In genomic region chr12:23049180-23049579, GRCh38 we compare ENCODE assay signal across 11 cellular contexts.
DNase-seq lines count a peak whose midpoint lies in the region; ATAC-seq, FAIRE-seq and TF ChIP-seq lines count a peak whose summit lies in the region.
"Had no signal": no experiment of that assay in that cellular context is flagged by ENCODE, and none has a peak within 500 bp of the region (broad histone marks: within the 10 kb centered on the region; RNA-seq: fewer than 3 reads in every experiment).

No MANE protein-coding gene starts in this region.

- no peak overlapping the region for H3K4me3 ChIP-seq in K562
- H3K4me3 ChIP-seq: tibial artery had no signal

- DNase-seq in K562 (ENCODE audit: extremely low read depth in 1 of 4, low spot score in 3 of 4), result no peak
- DNase-seq in pons (ENCODE audit: low spot score), result no peak
- no peak for DNase-seq in activated CD4-positive, alpha-beta T cell treated with anti-CD3 and anti-CD28 coated beads for 36 hours
- no peak for DNase-seq in medulla oblongata (ENCODE audit: extremely low spot score)
- no peak for DNase-seq in activated T-helper 2 cell treated with anti-CD3 and anti-CD28 coated beads, Interferon-gamma antibody, Interleukin-2, Interleukin-4, amounts not matched to agents 10 μg/mL and 5 μg/mL and 100 μg/mL, durations not matched to agents 14 hours and 24 hours and 36 hours (ENCODE audit: low spot score)
- DNase-seq: tibial artery had no signal

- H2AFZ ChIP-seq in K562 (ENCODE audit: low read depth, low read length), result no peak overlapping the region

- ATAC-seq in GM18498 (IDR thresholded peaks at IDR 0.05; ENCODE audit: unreplicated experiment) (peak; percentile 71), GM21515 (IDR thresholded peaks at IDR 0.05; ENCODE audit: unreplicated experiment) (peak; percentile 69), HG03565 (IDR thresholded peaks at IDR 0.05; ENCODE audit: unreplicated experiment) (peak; percentile 91), K562 (no peak)
- no peak for ATAC-seq in activated CD4-positive, alpha-beta T cell treated with anti-CD3 and anti-CD28 coated beads for 36 hours

- no peaks in the 10 kb centered on the region for H3K36me3 ChIP-seq in K562 (ENCODE audit: control insufficient read depth, insufficient read depth, low read length)
- H3K36me3 ChIP-seq: tibial artery had no signal

- no peaks in the 10 kb centered on the region for H3K36me3 Mint-ChIP-seq in activated CD4-positive, alpha-beta T cell treated with anti-CD3 and anti-CD28 coated beads for 36 hours (ENCODE audit: low read depth)
- H3K36me3 Mint-ChIP-seq in activated T-helper 2 cell treated with anti-CD3 and anti-CD28 coated beads, Interferon-gamma antibody, Interleukin-2, Interleukin-4, amounts not matched to agents 10 μg/mL and 5 μg/mL and 100 μg/mL, durations not matched to agents 14 hours and 24 hours and 36 hours (ENCODE audit: low read depth), result no peaks in the 10 kb centered on the region
- H3K36me3 Mint-ChIP-seq: brain, IgD-negative memory B cell had no signal

- intact Hi-C loops in K562 (cut with micrococcal nuclease), result no loop called here
- intact Hi-C loops in activated CD4-positive, alpha-beta T cell treated with anti-CD3 and anti-CD28 coated beads for 36 hours (cut with DNase I, micrococcal nuclease), result no loop called here
- intact Hi-C loops in activated T-helper 2 cell treated with anti-CD3 and anti-CD28 coated beads, Interferon-gamma antibody, Interleukin-2, Interleukin-4, amounts not matched to agents 10 μg/mL and 5 μg/mL and 100 μg/mL, durations not matched to agents 14 hours and 24 hours and 36 hours (cut with micrococcal nuclease), result no loop called here

- no peaks in the 10 kb centered on the region for H3K4me1 Mint-ChIP-seq in activated CD4-positive, alpha-beta T cell treated with anti-CD3 and anti-CD28 coated beads for 36 hours
- peaks cover 4% of the 10 kb centered on the region for H3K4me1 Mint-ChIP-seq in activated T-helper 2 cell treated with anti-CD3 and anti-CD28 coated beads, Interferon-gamma antibody, Interleukin-2, Interleukin-4, amounts not matched to agents 10 μg/mL and 5 μg/mL and 100 μg/mL, durations not matched to agents 14 hours and 24 hours and 36 hours (ENCODE audit: low read depth)
- H3K4me1 Mint-ChIP-seq: brain had no signal

- CTCF ChIA-PET in K562 (lab: Yijun Ruan, JAX; ENCODE audit: low intra/inter-chr PET ratio), result no interaction called here
- CTCF ChIA-PET in activated CD4-positive, alpha-beta T cell treated with anti-CD3 and anti-CD28 coated beads for 36 hours (lab: Charles Lee), result no interaction called here

- TF ChIP-seq RAD21 in K562 (CRISPR knock-in tag; conservative IDR thresholded peaks at IDR 0.05 in 1 of 2, IDR thresholded peaks at IDR 0.05 in 1 of 2), result no peak

- WGBS in K562 (ENCODE audit: insufficient coverage, low coverage, missing lambda C conversion rate), result 29% methylated on average over 1 of the region's 1 CpG

- no peaks in the 10 kb centered on the region for H3K79me2 ChIP-seq in K562 (ENCODE audit: control insufficient read depth, insufficient read depth, low read length)

- no TSS peak for BruUV-seq in K562 (replicated peaks; lab: Mats Ljungman, UMichigan)

- no peak overlapping the region for H3K4me2 ChIP-seq in K562 (ENCODE audit: insufficient read depth, low read length)

- no peaks in the 10 kb centered on the region for H3K27me3 Mint-ChIP-seq in activated CD4-positive, alpha-beta T cell treated with anti-CD3 and anti-CD28 coated beads for 36 hours
- no peaks in the 10 kb centered on the region for H3K27me3 Mint-ChIP-seq in activated T-helper 2 cell treated with anti-CD3 and anti-CD28 coated beads, Interferon-gamma antibody, Interleukin-2, Interleukin-4, amounts not matched to agents 10 μg/mL and 5 μg/mL and 100 μg/mL, durations not matched to agents 14 hours and 24 hours and 36 hours (ENCODE audit: low read depth)
- H3K27me3 Mint-ChIP-seq: brain, IgD-negative memory B cell had no signal

- no peaks in the 10 kb centered on the region for H4K20me1 ChIP-seq in K562 (replicated peaks; ENCODE audit: control insufficient read depth, insufficient read depth, low read length)

- in situ Hi-C loops in K562 (cut with MboI), result no loop called here

- no peak overlapping the region for H3K4me3 Mint-ChIP-seq in activated CD4-positive, alpha-beta T cell treated with anti-CD3 and anti-CD28 coated beads for 36 hours
- H3K4me3 Mint-ChIP-seq in activated T-helper 2 cell treated with anti-CD3 and anti-CD28 coated beads, Interferon-gamma antibody, Interleukin-2, Interleukin-4, amounts not matched to agents 10 μg/mL and 5 μg/mL and 100 μg/mL, durations not matched to agents 14 hours and 24 hours and 36 hours (ENCODE audit: low read depth), result no peak overlapping the region
- H3K4me3 Mint-ChIP-seq: brain, IgD-negative memory B cell had no signal

- no peak for TF ChIP-seq POLR2A in K562 (conservative IDR thresholded peaks at IDR 0.05)

- FAIRE-seq in K562 (lab: Jason Lieb, UNC), result no peak

- no peaks in the 10 kb centered on the region for H3K27me3 ChIP-seq in K562 (ENCODE audit: control insufficient read depth in 2 of 2, insufficient read depth in 2 of 2, low read length in 2 of 2)
- H3K27me3 ChIP-seq: tibial artery had no signal

- no peaks in the 10 kb centered on the region for H3K4me1 ChIP-seq in K562 (replicated peaks in 1 of 2; ENCODE audit: control insufficient read depth in 2 of 2, insufficient read depth in 2 of 2, low read length in 2 of 2)
- H3K4me1 ChIP-seq: tibial artery had no signal

- no peak overlapping the region for H3K27ac ChIP-seq in K562 (ENCODE audit: extremely low read depth, low read depth, low read length)
- H3K27ac ChIP-seq: tibial artery had no signal

- POLR2A ChIA-PET in K562 (lab: Yijun Ruan, JAX), result no interaction called here
- POLR2A ChIA-PET in activated CD4-positive, alpha-beta T cell treated with anti-CD3 and anti-CD28 coated beads for 36 hours (lab: Charles Lee), result no interaction called here

- no peaks in the 10 kb centered on the region for H3K9me3 Mint-ChIP-seq in activated CD4-positive, alpha-beta T cell treated with anti-CD3 and anti-CD28 coated beads for 36 hours (ENCODE audit: low read depth)
- H3K9me3 Mint-ChIP-seq in activated T-helper 2 cell treated with anti-CD3 and anti-CD28 coated beads, Interferon-gamma antibody, Interleukin-2, Interleukin-4, amounts not matched to agents 10 μg/mL and 5 μg/mL and 100 μg/mL, durations not matched to agents 14 hours and 24 hours and 36 hours, result peaks cover 3% of the 10 kb centered on the region
- H3K9me3 Mint-ChIP-seq: brain had no signal

- no peak overlapping the region for H3K27ac Mint-ChIP-seq in activated CD4-positive, alpha-beta T cell treated with anti-CD3 and anti-CD28 coated beads for 36 hours
- H3K27ac Mint-ChIP-seq in activated T-helper 2 cell treated with anti-CD3 and anti-CD28 coated beads, Interferon-gamma antibody, Interleukin-2, Interleukin-4, amounts not matched to agents 10 μg/mL and 5 μg/mL and 100 μg/mL, durations not matched to agents 14 hours and 24 hours and 36 hours, result no peak overlapping the region
- H3K27ac Mint-ChIP-seq: brain, IgD-negative memory B cell had no signal

- H3K9me3 ChIP-seq in K562 (replicated peaks; ENCODE audit: control insufficient read depth, insufficient read depth, low read depth, low read length), result no peaks in the 10 kb centered on the region
- H3K9me3 ChIP-seq: tibial artery had no signal

- no peak for TF ChIP-seq EP300 in K562 (IDR thresholded peaks at IDR 0.05; ENCODE audit: low read length)

- H3K9me1 ChIP-seq in K562 (ENCODE audit: control insufficient read depth, insufficient read depth, low read length), result no peaks in the 10 kb centered on the region

- no peak for TF ChIP-seq CTCF in K562 (IDR thresholded peaks at IDR 0.05 in 2 of 3, conservative IDR thresholded peaks at IDR 0.05 in 1 of 3; ENCODE audit: insufficient read depth in 2 of 3, low read depth in 1 of 3, low read length in 3 of 3)

- no peak overlapping the region for H3K9ac ChIP-seq in K562 (ENCODE audit: insufficient read depth in 1 of 2, low read depth in 2 of 2, low read length in 2 of 2)

TF ChIP-seq in K562, 482 proteins besides CTCF, POLR2A, EP300 and RAD21 (continues in another document):
- TF ChIP-seq ZNF224 (CRISPR knock-in tag; IDR thresholded peaks at IDR 0.05) (no peak), NFIC (IDR thresholded peaks at IDR 0.05) (no peak), ZNF57 (CRISPR knock-in tag; IDR thresholded peaks at IDR 0.05) (no peak), NFYB (IDR thresholded peaks at IDR 0.05; ENCODE audit: extremely low read depth, insufficient read length) (no peak), SMARCE1 (IDR thresholded peaks at IDR 0.05) (peak; percentile 28; the same call in 1 of the 2 replicates), CREM (IDR thresholded peaks at IDR 0.05; ENCODE audit: low read depth) (no peak), SRSF9 (IDR thresholded peaks at IDR 0.05; ENCODE audit: borderline replicate concordance, low read depth, low read length) (no peak), ZBTB33 (CRISPR knock-in tag; IDR thresholded peaks at IDR 0.05) (0 out of 2 replicates have a peak, but pooled peaks have one; percentile 18), KAT8 (IDR thresholded peaks at IDR 0.05; ENCODE audit: low read depth) (no peak), ZSCAN29 (IDR thresholded peaks at IDR 0.05) (no peak), NCOA4 (IDR thresholded peaks at IDR 0.05; ENCODE audit: partially characterized antibody) (no peak)
- TF ChIP-seq, protein P1, sequence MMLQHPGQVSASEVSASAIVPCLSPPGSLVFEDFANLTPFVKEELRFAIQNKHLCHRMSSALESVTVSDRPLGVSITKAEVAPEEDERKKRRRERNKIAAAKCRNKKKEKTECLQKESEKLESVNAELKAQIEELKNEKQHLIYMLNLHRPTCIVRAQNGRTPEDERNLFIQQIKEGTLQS (IDR thresholded peaks at IDR 0.05), result peak; percentile 63
- TF ChIP-seq, protein P1 (CRISPR knock-in tag; conservative IDR thresholded peaks at IDR 0.05), result no peak

Comparison
In these comparisons a context has a peak if more than half of its experiments do, and no peak if none do; other contexts are left out.
1. ATAC-seq: peak in GM18498 (single experiment), GM21515 (single experiment) and HG03565 (single experiment); none in K562 (single experiment) and activated CD4-positive, alpha-beta T cell treated with anti-CD3 and anti-CD28 coated beads for 36 hours (single experiment).